13 cellular contexts compared by ENCODE assay signal in genomic region chr6:34132082-34132357, GRCh38. TPM values are rescaled to one million over a fixed set of nuclear protein-coding genes. Genes with fewer than 3 reads are reported as not detected.
DNase-seq lines count a peak whose midpoint lies in the region; ATAC-seq and TF ChIP-seq lines count a peak whose summit lies in the region.
"Had no signal": no experiment of that assay in that cellular context is flagged by ENCODE, and none has a peak within 500 bp of the region (broad histone marks: within the 10 kb centered on the region; RNA-seq: fewer than 3 reads in every experiment).

No MANE protein-coding gene starts in this region.

- no peak overlapping the region for H3K27ac ChIP-seq in H9 (ENCODE audit: insufficient read length, low read depth, low read length)
- peak overlapping the region; percentile 11 for H3K27ac ChIP-seq in iPS DF 6.9 (ENCODE audit: low read length)
- H3K27ac ChIP-seq in parathyroid adenoma, result no peak overlapping the region

- H3K18ac ChIP-seq in H9 (ENCODE audit: insufficient read length, low read depth, low read length), result no peak overlapping the region

- no peaks in the 10 kb centered on the region for H3K36me3 ChIP-seq in iPS DF 6.9 (ENCODE audit: control insufficient read depth, insufficient read depth, low read length)
- H3K36me3 ChIP-seq in parathyroid adenoma (ENCODE audit: control insufficient read depth, insufficient read depth, low read length), result no peaks in the 10 kb centered on the region

- H2BK120ac ChIP-seq in H9 (ENCODE audit: low read depth, low read length, poor library complexity, severe bottlenecking), result no peak overlapping the region

- no peaks in the 10 kb centered on the region for H3K27me3 ChIP-seq in H9 (ENCODE audit: insufficient read depth, low read length)
- H3K27me3 ChIP-seq in iPS DF 6.9 (ENCODE audit: control insufficient read depth, insufficient read depth, low read length), result no peaks in the 10 kb centered on the region
- no peaks in the 10 kb centered on the region for H3K27me3 ChIP-seq in parathyroid adenoma (ENCODE audit: control insufficient read depth, insufficient read depth, low read length)

- H3K4me3 Mint-ChIP-seq in H9 (peak overlapping the region; percentile 39 to 71), WTC11 (peak overlapping the region; percentile 64), immature natural killer cell (no peak overlapping the region)

- no peak overlapping the region for H2BK20ac ChIP-seq in H9 (ENCODE audit: low read depth, low read length, poor library complexity, severe bottlenecking)

- ATAC-seq in WTC11 (peak; percentile 47), GM21447 (IDR thresholded peaks at IDR 0.05; ENCODE audit: unreplicated experiment) (no peak)

- no peaks in the 10 kb centered on the region; the same call in none of the 2 replicates for H3K27me3 Mint-ChIP-seq in H9 (ENCODE audit: low read depth)
- no peaks in the 10 kb centered on the region for H3K27me3 Mint-ChIP-seq in WTC11 (ENCODE audit: low read depth)
- H3K27me3 Mint-ChIP-seq in immature natural killer cell (ENCODE audit: low read depth in 3 of 3), result peaks cover 0 to 17% (median 4%) of the 10 kb centered on the region in 3 donors

- POLR2A ChIA-PET in WTC11 (lab: Charles Lee), result interaction anchor here (0.5 to 3.9 kb wide), 6 partner anchors 10 to 1128 kb away, joined by 3 to 19 read pairs (median 3); partner anchors contain the start of genes GRM4, HMGA1 and ZNF76

- no peak overlapping the region for H4K8ac ChIP-seq in H9 (replicated peaks; ENCODE audit: insufficient read length, low read depth, low read length)

- H3K23me2 ChIP-seq in H9 (ENCODE audit: insufficient read length, low read depth, low read length, poor library complexity, severe bottlenecking), result peaks cover 3% of the 10 kb centered on the region

- no peak overlapping the region for H3K23ac ChIP-seq in H9 (ENCODE audit: insufficient read length, low read depth, low read length)

- H2BK12ac ChIP-seq in H9 (ENCODE audit: insufficient read length, low read depth, low read length), result no peak overlapping the region

- H3K79me2 ChIP-seq in H9 (ENCODE audit: insufficient read depth, low read length) (no peaks in the 10 kb centered on the region), parathyroid adenoma (no peaks in the 10 kb centered on the region)

- WGBS in H9 (ENCODE audit: extremely low coverage, insufficient read length, low lambda C conversion rate), result no CpG with 5 or more reads among the region's 4 CpGs
- no CpG with 5 or more reads among the region's 4 CpGs for WGBS in iPS DF 6.9 (ENCODE audit: insufficient coverage, insufficient read length)

- no peak overlapping the region for H3T11ph ChIP-seq in H9 (ENCODE audit: low read length)

- H3K9me3 ChIP-seq in H9 (ENCODE audit: control insufficient read depth, low read depth, low read length), result no peaks in the 10 kb centered on the region
- no peaks in the 10 kb centered on the region for H3K9me3 ChIP-seq in iPS DF 6.9 (ENCODE audit: control insufficient read depth, insufficient read depth, low read length)
- no peaks in the 10 kb centered on the region for H3K9me3 ChIP-seq in parathyroid adenoma (ENCODE audit: control insufficient read depth, low read length)
- H3K9me3 ChIP-seq: Caco-2 had no signal

- no peak overlapping the region for H3K4me3 ChIP-seq in iPS DF 6.9 (ENCODE audit: low read length)
- no peak overlapping the region for H3K4me3 ChIP-seq in parathyroid adenoma (ENCODE audit: low read depth, low read length)

- no peak overlapping the region for H3K56ac ChIP-seq in H9 (ENCODE audit: insufficient read length, low read depth, low read length)

- H4K5ac ChIP-seq in H9 (ENCODE audit: insufficient read length, low read depth, low read length), result no peak overlapping the region

- H3K4ac ChIP-seq in H9 (ENCODE audit: low read depth, low read length), result no peak overlapping the region

- no peaks in the 10 kb centered on the region for H3K79me1 ChIP-seq in H9 (ENCODE audit: insufficient read depth, low read depth, low read length, poor library complexity, severe bottlenecking)

- no peak overlapping the region for H2AK5ac ChIP-seq in H9 (ENCODE audit: insufficient read length, low read length)

- H3K36me3 Mint-ChIP-seq in H9 (ENCODE audit: insufficient read depth in 1 of 3, low read depth in 3 of 3) (no peaks in the 10 kb centered on the region; a peak in 3 of 7 replicates), WTC11 (peaks cover 9% of the 10 kb centered on the region; the same call in 1 of the 2 replicates), immature natural killer cell (peaks cover 0 to 3% (median 0%) of the 10 kb centered on the region in 3 donors)

- H3K9me3 Mint-ChIP-seq in H9, result peaks cover 0 to 2% of the 10 kb centered on the region in 2 experiments; a peak in 1 of 5 replicates
- no peaks in the 10 kb centered on the region for H3K9me3 Mint-ChIP-seq in WTC11
- no peaks in the 10 kb centered on the region for H3K9me3 Mint-ChIP-seq in immature natural killer cell

- H3K4me1 Mint-ChIP-seq in H9, result peaks cover 48 to 72% of the 10 kb centered on the region in 2 experiments
- H3K4me1 Mint-ChIP-seq in WTC11, result peaks cover 86% of the 10 kb centered on the region
- H3K4me1 Mint-ChIP-seq in immature natural killer cell, result no peaks in the 10 kb centered on the region

- no peak overlapping the region for H3K14ac ChIP-seq in H9 (ENCODE audit: insufficient read depth, low read length)

- no peak for TF ChIP-seq CTCF in H9 (conservative IDR thresholded peaks at IDR 0.05)
- TF ChIP-seq CTCF in WTC11 (IDR thresholded peaks at IDR 0.05), result no peak
- no peak for TF ChIP-seq CTCF in parathyroid adenoma (IDR thresholded peaks at IDR 0.05)

- peaks cover 25% of the 10 kb centered on the region; the same call in 1 of the 2 replicates for H3K4me1 ChIP-seq in H9 (ENCODE audit: insufficient read depth, low read length)
- H3K4me1 ChIP-seq in iPS DF 6.9 (ENCODE audit: control insufficient read depth, insufficient read depth, low read length), result peaks cover 22% of the 10 kb centered on the region
- H3K4me1 ChIP-seq in parathyroid adenoma, result no peaks in the 10 kb centered on the region
- H3K4me1 ChIP-seq: Caco-2 had no signal

- DNase-seq in H9 (peak; percentile 77), WTC11 (ENCODE audit: low spot score) (no peak), iPS DF 6.9 (ENCODE audit: low read depth, low spot score) (no peak), UCSD-AML1 (lab: John Stamatoyannopoulos, UW; ENCODE audit: unreplicated experiment) (no peak), immature natural killer cell (no peak)
- DNase-seq: NCI-H1092; NCI-H1694 treated with DMSO at 0.1 percent for 48 hours; NK-92 treated with Interleukin-12 subunit alpha and Interleukin-12 subunit beta, amount 100 ng/mL, for 24 hours; SHP77 treated with DMSO at 0.1 percent for 48 hours had no signal

- CTCF ChIA-PET in WTC11 (lab: Charles Lee), result interaction anchor here (0.9 to 4.4 kb wide), 15 partner anchors 10 to 363 kb away, joined by 3 to 35 read pairs (median 5); partner anchors contain the start of gene GRM4

- H3K9ac ChIP-seq in H9 (ENCODE audit: extremely low read depth, insufficient read length, low read length) (no peak overlapping the region), parathyroid adenoma (no peak overlapping the region)

- no peaks in the 10 kb centered on the region for H4K20me1 ChIP-seq in H9 (ENCODE audit: control insufficient read depth, insufficient read depth, insufficient read length)

- H3K4me2 ChIP-seq in H9 (ENCODE audit: insufficient read depth, insufficient read length, low read length) (peak overlapping the region; percentile 72), parathyroid adenoma (ENCODE audit: low read length) (no peak overlapping the region)

- no peak overlapping the region for H2BK15ac ChIP-seq in H9 (ENCODE audit: low read depth, low read length)

- H2BK5ac ChIP-seq in H9 (ENCODE audit: insufficient read length, low read length), result no peak overlapping the region

- H4K91ac ChIP-seq in H9 (ENCODE audit: insufficient read length, low read depth, low read length), result no peak overlapping the region

- no peak overlapping the region for H2AFZ ChIP-seq in H9 (ENCODE audit: low read length)
- H2AFZ ChIP-seq in parathyroid adenoma, result peak overlapping the region; percentile 56

- H3K27ac Mint-ChIP-seq in H9 (peak overlapping the region; percentile 82 to 96 (median 85); a peak in 6 of 7 replicates), WTC11 (peak overlapping the region; percentile 95), immature natural killer cell (no peak overlapping the region)

TF ChIP-seq in WTC11, 78 proteins besides CTCF, POLR2A, EP300 and RAD21 (continues in another document):
- TF ChIP-seq KAT7 (CRISPR knock-in tag; IDR thresholded peaks at IDR 0.05; ENCODE audit: borderline replicate concordance) (no peak), ETV6 (CRISPR knock-in tag; IDR thresholded peaks at IDR 0.05) (peak; percentile 88), ZNF317 (CRISPR knock-in tag; IDR thresholded peaks at IDR 0.05; ENCODE audit: borderline replicate concordance, low read depth) (no peak), ZNF512 (CRISPR knock-in tag; IDR thresholded peaks at IDR 0.05; ENCODE audit: borderline replicate concordance) (no peak), FOXP1 (CRISPR knock-in tag; IDR thresholded peaks at IDR 0.05; ENCODE audit: borderline replicate concordance) (no peak), JAZF1 (CRISPR knock-in tag; IDR thresholded peaks at IDR 0.05) (no peak)

RNA-seq across cellular contexts. Expression of gene GRM4, which starts 13.9 kb away (rescaled TPM):
- total RNA-seq in H9 (2021), result 5.3 and 5.6 TPM in 2 replicates
- 32.2 to 34.5 TPM (median 32.2 TPM) in 3 replicates for total RNA-seq in WTC11 (2021)
- polyA plus RNA-seq in immature natural killer cell, result not detected
- total RNA-seq: MCF 10A had no signal

Comparison
In these comparisons a context has a peak if more than half of its experiments do, and no peak if none do; other contexts are left out.
1. H3K27ac Mint-ChIP-seq: peak in H9 (3 of 3) and WTC11 (single experiment); none in immature natural killer cell (0 of 6).
2. H3K4me3 Mint-ChIP-seq: peak in H9 (2 of 2) and WTC11 (single experiment); none in immature natural killer cell (0 of 5).